In genomic region chr5:73935719-73936118, GRCh38 we compare ENCODE assay signal across 24 cellular contexts.
"Had no signal": no experiment of that assay in that cellular context is flagged by ENCODE, and none has a peak within 500 bp of the region (broad histone marks: within the 10 kb centered on the region; RNA-seq: fewer than 3 reads in every experiment).

No MANE protein-coding gene starts in this region.

- H3K27ac Mint-ChIP-seq: naive thymus-derived CD4-positive, alpha-beta T cell; natural killer cell treated with Interleukin-12 subunit alpha and Interleukin-12 subunit beta and Interleukin-15 and Interleukin-18, amount 100 ng/mL, for 72 hours; progenitor cell of endocrine pancreas; stimulated activated naive B cell treated with anti-CD40 and anti-IgM and Interleukin-4, amounts not matched to agents 10 μg/mL and 1 μg/mL and 100 μg/mL, for 72 hours had no signal

- H3K36me3 Mint-ChIP-seq: naive thymus-derived CD4-positive, alpha-beta T cell; natural killer cell treated with Interleukin-12 subunit alpha and Interleukin-12 subunit beta and Interleukin-15 and Interleukin-18, amount 100 ng/mL, for 72 hours; stimulated activated naive B cell treated with anti-CD40 and anti-IgM and Interleukin-4, amounts not matched to agents 10 μg/mL and 1 μg/mL and 100 μg/mL, for 72 hours had no signal

- H2AFZ ChIP-seq: hepatocyte had no signal

- H3K27me3 Mint-ChIP-seq: progenitor cell of endocrine pancreas had no signal

- H3K4me1 ChIP-seq: left ventricle myocardium inferior, right atrium auricular region, right lobe of liver, stomach, transverse colon, upper lobe of right lung had no signal

- ATAC-seq: heart right ventricle; mucosa of descending colon; naive thymus-derived CD4-positive, alpha-beta T cell; natural killer cell treated with Interleukin-12 subunit alpha and Interleukin-12 subunit beta and Interleukin-15 and Interleukin-18, amount 100 ng/mL, for 72 hours; right lobe of liver; stimulated activated naive B cell treated with anti-CD40 and anti-IgM and Interleukin-4, amounts not matched to agents 10 μg/mL and 1 μg/mL and 100 μg/mL, for 72 hours; stimulated activated naive CD8-positive, alpha-beta T cell treated with anti-CD3 and anti-CD28 coated beads, Interleukin-15, Interleukin-2, amounts not matched to agents 100 U/mL and 50 U/mL, for 24 hours; upper lobe of right lung had no signal

- H3K79me2 ChIP-seq: hepatocyte had no signal

- H3K4me3 ChIP-seq: heart right ventricle, hepatocyte, left ventricle myocardium inferior, lung, mucosa of descending colon, right atrium auricular region, right lobe of liver, smooth muscle cell, stomach, testis, thyroid gland, transverse colon, upper lobe of right lung had no signal

- H3K27me3 ChIP-seq: heart right ventricle, hepatocyte, right atrium auricular region, right lobe of liver, stomach, testis, thyroid gland, transverse colon, upper lobe of right lung had no signal

- H3K4me3 Mint-ChIP-seq: naive thymus-derived CD4-positive, alpha-beta T cell; natural killer cell treated with Interleukin-12 subunit alpha and Interleukin-12 subunit beta and Interleukin-15 and Interleukin-18, amount 100 ng/mL, for 72 hours; neural crest cell; stimulated activated naive B cell treated with anti-CD40 and anti-IgM and Interleukin-4, amounts not matched to agents 10 μg/mL and 1 μg/mL and 100 μg/mL, for 72 hours had no signal

- H3K27ac ChIP-seq: heart right ventricle, hepatocyte, left ventricle myocardium inferior, right atrium auricular region, right lobe of liver, stomach, testis, thyroid gland, transverse colon, upper lobe of right lung had no signal

- DNase-seq: heart right ventricle; islet precursor cell; left ventricle myocardium inferior; midbrain; mucosa of descending colon; naive thymus-derived CD4-positive, alpha-beta T cell; occipital lobe; right lobe of liver; stimulated activated CD4-positive, alpha-beta T cell treated with anti-CD3 and anti-CD28 coated beads, Interleukin-1b, Interleukin-23, amount 100 ng/mL, for 48 hours; stimulated activated CD4-positive, alpha-beta T cell treated with anti-CD3 and anti-CD28 coated beads, Interleukin-2, amount 100 ng/mL, for 48 hours; stimulated activated naive B cell treated with anti-CD40 and anti-IgM and Interleukin-4, amounts not matched to agents 10 μg/mL and 1 μg/mL and 100 μg/mL, for 72 hours; stimulated activated naive CD8-positive, alpha-beta T cell treated with anti-CD3 and anti-CD28 coated beads, Interleukin-15, Interleukin-2, amounts not matched to agents 100 U/mL and 50 U/mL, for 24 hours; stomach; testis; thyroid gland; transverse colon; upper lobe of right lung had no signal

- H3K4me1 Mint-ChIP-seq: stimulated activated naive B cell treated with anti-CD40 and anti-IgM and Interleukin-4, amounts not matched to agents 10 μg/mL and 1 μg/mL and 100 μg/mL, for 72 hours had no signal

- H3K9me3 Mint-ChIP-seq: naive thymus-derived CD4-positive, alpha-beta T cell; natural killer cell treated with Interleukin-12 subunit alpha and Interleukin-12 subunit beta and Interleukin-15 and Interleukin-18, amount 100 ng/mL, for 72 hours; neural crest cell; stimulated activated naive B cell treated with anti-CD40 and anti-IgM and Interleukin-4, amounts not matched to agents 10 μg/mL and 1 μg/mL and 100 μg/mL, for 72 hours had no signal

- H3K36me3 ChIP-seq: heart right ventricle, left ventricle myocardium inferior, right atrium auricular region, right lobe of liver, thyroid gland, transverse colon, upper lobe of right lung had no signal

- H3K4me2 ChIP-seq: hepatocyte, smooth muscle cell had no signal

- H3K9me3 ChIP-seq: heart right ventricle, left ventricle myocardium inferior, mucosa of descending colon, right atrium auricular region, right lobe of liver, stomach, testis, thyroid gland, transverse colon, upper lobe of right lung had no signal
